In genomic region chr1:155893389-155894142, GRCh38 we compare ENCODE assay signal across 6 cellular contexts. TPM values are rescaled to one million over a fixed set of nuclear protein-coding genes. Genes with fewer than 3 reads are reported as not detected.
DNase-seq lines count a peak whose midpoint lies in the region; FAIRE-seq and TF ChIP-seq lines count a peak whose summit lies in the region.

No MANE protein-coding gene starts in this region.

- intact Hi-C loops in adrenal gland (cut with DNase I): no loop called here

- H3K4me1 ChIP-seq in adrenal gland (replicated peaks in 1 of 2) (peaks cover 6 to 11% of the 10 kb centered on the region in 2 donors), muscle layer of duodenum (ENCODE audit: control insufficient read depth in 1 of 2, insufficient read depth in 2 of 2, low read length in 2 of 2) (no peaks in the 10 kb centered on the region)

- no peaks in the 10 kb centered on the region for H3K9me3 ChIP-seq in adrenal gland (replicated peaks in 1 of 3)
- H3K9me3 ChIP-seq in muscle layer of duodenum (ENCODE audit: control insufficient read depth in 1 of 2, low read length in 2 of 2): no peaks in the 10 kb centered on the region

- H3K4me3 ChIP-seq in HFF-Myc (replicated peaks; ENCODE audit: low read depth, low read length) (no peak overlapping the region), adrenal gland (no peak overlapping the region), muscle layer of duodenum (ENCODE audit: low read depth in 1 of 2, low read length in 2 of 2) (no peak overlapping the region)

- H3K27me3 ChIP-seq in adrenal gland (no peaks in the 10 kb centered on the region), muscle layer of duodenum (ENCODE audit: low read depth, low read length) (no peaks in the 10 kb centered on the region)

- TF ChIP-seq POLR2A in adrenal gland (IDR thresholded peaks at IDR 0.05): no peak

- FAIRE-seq in GM19239 (lab: Jason Lieb, UNC): no peak

- peak overlapping the region; percentile 35 to 84 (median 54) for H3K27ac ChIP-seq in adrenal gland
- peak overlapping the region; percentile 62 for H3K27ac ChIP-seq in muscle layer of duodenum (ENCODE audit: low read length)

- H3K36me3 ChIP-seq in adrenal gland (replicated peaks in 1 of 2): peaks cover 0 to 20% of the 10 kb centered on the region in 2 donors
- peaks cover 5 to 28% of the 10 kb centered on the region in 2 donors for H3K36me3 ChIP-seq in muscle layer of duodenum (ENCODE audit: control insufficient read depth in 1 of 2, insufficient read depth in 2 of 2, low read length in 2 of 2)

- TF ChIP-seq CTCF in HFF-Myc (IDR thresholded peaks at IDR 0.05; ENCODE audit: low read depth, low read length, missing control alignments) (no peak), adrenal gland (IDR thresholded peaks at IDR 0.05) (no peak)

- DNase-seq in HFF-Myc (ENCODE audit: extremely low read depth, low read depth) (peak; percentile 79), adrenal gland (peak in 5 of 7 donors; percentile 30 to 52 (median 39)), GM19239 (ENCODE audit: insufficient read length, low spot score) (no peak), GM19238 (ENCODE audit: insufficient read length, low spot score) (no peak), NCI-H1694 treated with DMSO at 0.1 percent for 48 hours (lab: John Stamatoyannopoulos, UW) (no peak)

- 20 to 61% (median 54%) methylated on average over 2 to 10 of the region's 10 CpGs for WGBS in adrenal gland, 4 donors

RNA-seq across cellular contexts. Expression of gene RIT1, which starts 17.6 kb away (rescaled TPM):
- 10 to 100 TPM; 19.4 to 39.5 (median 31.2) TPM for total RNA-seq in adrenal gland
- polyA plus RNA-seq in adrenal gland: 10 to 100 TPM; 10.3 to 18.2 (median 16.2) TPM

RNA-seq across cellular contexts. Expression of gene SYT11, which starts 34.2 kb away (rescaled TPM):
- total RNA-seq in adrenal gland: 10 to 100 TPM in 4 of 8 donors, 1 to 10 TPM in 4; 3.0 to 28.2 (median 8.1) TPM
- polyA plus RNA-seq in adrenal gland: 10 to 100 TPM in 1 of 3 donors, 1 to 10 TPM in 2; 1.1 to 19.2 (median 2.8) TPM

RNA-seq across cellular contexts. Expression of gene GON4L, which starts 36.6 kb away (rescaled TPM):
- total RNA-seq in adrenal gland: 10 to 100 TPM; 13.7 to 41.7 (median 35.0) TPM
- polyA plus RNA-seq in adrenal gland: 10 to 100 TPM; 22.4 to 40.3 (median 32.8) TPM

RNA-seq across cellular contexts. Expression of gene KHDC4, which starts 40.6 kb away (rescaled TPM):
- 10 to 100 TPM; 16.8 to 48.5 (median 37.8) TPM for total RNA-seq in adrenal gland
- 10 to 100 TPM; 33.2 to 46.4 (median 37.0) TPM for polyA plus RNA-seq in adrenal gland

RNA-seq across cellular contexts. Expression of gene RXFP4, which starts 47.9 kb away (rescaled TPM):
- total RNA-seq in adrenal gland: not detected
- polyA plus RNA-seq in adrenal gland: not detected

Comparison
In these comparisons a context has a peak if more than half of its experiments do, and no peak if none do; other contexts are left out.
1. DNase-seq: peak in HFF-Myc (single experiment) and adrenal gland (5 of 7); none in GM19239 (single experiment), GM19238 (single experiment) and NCI-H1694 treated with DMSO at 0.1 percent for 48 hours (single experiment).